13 cellular contexts compared by ENCODE assay signal in genomic region chr22:46535876-46536558, GRCh38. TPM values are rescaled to one million over a fixed set of nuclear protein-coding genes. Genes with fewer than 3 reads are reported as not detected.
A peak's percentile ranks its signal among the peaks of the same experiment; 100 is the strongest.
DNase-seq lines count a peak whose midpoint lies in the region; ATAC-seq and TF ChIP-seq lines count a peak whose summit lies in the region.
"Had no signal": no experiment of that assay in that cellular context is flagged by ENCODE, and none has a peak within 500 bp of the region (broad histone marks: within the 10 kb centered on the region; RNA-seq: fewer than 3 reads in every experiment).

No MANE protein-coding gene starts in this region.

- H3K9me3 ChIP-seq in PC-9 (ENCODE audit: insufficient read depth, low read depth) = no peaks in the 10 kb centered on the region
- no peaks in the 10 kb centered on the region for H3K9me3 ChIP-seq in esophagus squamous epithelium
- H3K9me3 ChIP-seq in neural progenitor cell (ENCODE audit: low read depth) = no peaks in the 10 kb centered on the region

- no peak for ATAC-seq in GM18867 (IDR thresholded peaks at IDR 0.05; ENCODE audit: unreplicated experiment)

- DNase-seq in Calu3 (no peak), PC-9 (no peak), esophagus squamous epithelium (lab: John Stamatoyannopoulos, UW) (no peak), neural progenitor cell (ENCODE audit: low spot score) (no peak), NCI-H446 treated with DMSO at 0.1 percent for 48 hours (lab: John Stamatoyannopoulos, UW) (no peak), HK-2 (ENCODE audit: unreplicated experiment) (no peak), HPDE6-E6E7 (ENCODE audit: extremely low spot score) (no peak)
- DNase-seq: NCI-H1436 treated with DMSO at 0.1 percent for 48 hours; NCI-H774; SIG-M5; stimulated activated CD4-positive, alpha-beta T cell treated with anti-CD3 and anti-CD28 coated beads, Interleukin-2, amount 100 ng/mL, for 48 hours had no signal

- POLR2A ChIA-PET in PC-9 (lab: Charles Lee; ENCODE audit: unreplicated experiment) = no interaction called here

- H3K27ac ChIP-seq in PC-9 (no peak overlapping the region), esophagus squamous epithelium (peak overlapping the region in 3 of 4 donors; percentile 88 to 94 (median 92)), neural progenitor cell (no peak overlapping the region)

- H4K20me1 ChIP-seq in PC-9 (ENCODE audit: insufficient read depth) = no peaks in the 10 kb centered on the region
- peaks cover 45% of the 10 kb centered on the region for H4K20me1 ChIP-seq in neural progenitor cell (ENCODE audit: low read depth)

- WGBS in esophagus squamous epithelium, 2 donors = 83 to 93% methylated on average over 20 to 30 of the region's 83 CpGs

- no peak overlapping the region for H3K27ac Mint-ChIP-seq in Calu3 (ENCODE audit: unreplicated experiment)
- no peak overlapping the region for H3K27ac Mint-ChIP-seq in neural progenitor cell
- H3K27ac Mint-ChIP-seq: stimulated activated memory B cell treated with anti-CD40 and anti-IgM and Interleukin-4, amounts not matched to agents 10 μg/mL and 1 μg/mL and 100 μg/mL, for 72 hours had no signal

- H2AFZ ChIP-seq in PC-9 (no peak overlapping the region), neural progenitor cell (replicated peaks) (no peak overlapping the region)

- no peak for TF ChIP-seq POLR2A in esophagus squamous epithelium (IDR thresholded peaks at IDR 0.05)

- H3K27me3 ChIP-seq in PC-9 (ENCODE audit: insufficient read depth, low read depth) = no peaks in the 10 kb centered on the region
- peaks cover 0 to 55% (median 0%) of the 10 kb centered on the region in 4 donors for H3K27me3 ChIP-seq in esophagus squamous epithelium
- peaks cover 42% of the 10 kb centered on the region for H3K27me3 ChIP-seq in neural progenitor cell

- no peaks in the 10 kb centered on the region for H3K9me2 ChIP-seq in PC-9 (ENCODE audit: insufficient read depth)

- H3F3A ChIP-seq in PC-9 (ENCODE audit: insufficient read depth, low read depth) = peaks cover 53% of the 10 kb centered on the region
- peaks cover 29% of the 10 kb centered on the region for H3F3A ChIP-seq in neural progenitor cell (ENCODE audit: low read depth)

- H3K4me1 Mint-ChIP-seq in Calu3 (ENCODE audit: low read depth, unreplicated experiment) = peaks cover 36% of the 10 kb centered on the region
- peaks cover 35% of the 10 kb centered on the region for H3K4me1 Mint-ChIP-seq in neural progenitor cell

- H3K9ac ChIP-seq in neural progenitor cell = no peak overlapping the region

- H3K36me3 Mint-ChIP-seq in Calu3 (ENCODE audit: insufficient read depth, unreplicated experiment) (peaks cover 23% of the 10 kb centered on the region), neural progenitor cell (peaks cover 36% of the 10 kb centered on the region)
- H3K36me3 Mint-ChIP-seq: stimulated activated memory B cell treated with anti-CD40 and anti-IgM and Interleukin-4, amounts not matched to agents 10 μg/mL and 1 μg/mL and 100 μg/mL, for 72 hours had no signal

- H3K79me2 ChIP-seq in PC-9 (ENCODE audit: low read depth) (peaks cover 56% of the 10 kb centered on the region), neural progenitor cell (ENCODE audit: low read depth) (peaks cover 51% of the 10 kb centered on the region)

- intact Hi-C loops in Calu3 (cut with micrococcal nuclease; ENCODE audit: unreplicated experiment) (no loop called here), PC-9 (cut with micrococcal nuclease; ENCODE audit: unreplicated experiment) (no loop called here), esophagus squamous epithelium (cut with DNase I) (loop anchor here (10.0 kb wide), 2 partner anchors 81 to 411 kb away; no protein-coding TSS in a partner anchor)

- no TSS peak for BruUV-seq in Calu3 (replicated peaks; lab: Mats Ljungman, UMichigan)
- BruUV-seq in PC-9 (replicated peaks; lab: Mats Ljungman, UMichigan) = no TSS peak

- H3K36me3 ChIP-seq in PC-9 (ENCODE audit: low read depth) = no peaks in the 10 kb centered on the region
- peaks cover 0 to 18% (median 0%) of the 10 kb centered on the region in 3 donors for H3K36me3 ChIP-seq in esophagus squamous epithelium
- peaks cover 7% of the 10 kb centered on the region for H3K36me3 ChIP-seq in neural progenitor cell

- peak overlapping the region; percentile 69; the same call in 1 of the 2 replicates for H3K4me3 ChIP-seq in PC-9
- peak overlapping the region; percentile 53 to 72 (median 60) for H3K4me3 ChIP-seq in esophagus squamous epithelium
- peak overlapping the region; percentile 88 for H3K4me3 ChIP-seq in neural progenitor cell

- CTCF ChIA-PET in Calu3 (lab: Charles Lee) = no interaction called here
- CTCF ChIA-PET in PC-9 (lab: Charles Lee) = no interaction called here

- TF ChIP-seq CTCF in Calu3 (IDR thresholded peaks at IDR 0.05; ENCODE audit: unreplicated experiment) (no peak), PC-9 (conservative IDR thresholded peaks at IDR 0.05) (no peak), esophagus squamous epithelium (IDR thresholded peaks at IDR 0.05) (no peak), neural progenitor cell (IDR thresholded peaks at IDR 0.05) (no peak)

- H3K27me3 Mint-ChIP-seq in Calu3 (ENCODE audit: unreplicated experiment) (no peaks in the 10 kb centered on the region), neural progenitor cell (ENCODE audit: insufficient read depth, low read depth) (peaks cover 14% of the 10 kb centered on the region)

- H3K4me1 ChIP-seq in PC-9 (replicated peaks; ENCODE audit: insufficient read depth) (peaks cover 51% of the 10 kb centered on the region), esophagus squamous epithelium (peaks cover 22 to 89% (median 33%) of the 10 kb centered on the region in 3 donors), neural progenitor cell (peaks cover 13% of the 10 kb centered on the region)

- no peaks in the 10 kb centered on the region for H3K9me3 Mint-ChIP-seq in Calu3 (ENCODE audit: low read depth, unreplicated experiment)
- H3K9me3 Mint-ChIP-seq in neural progenitor cell = peaks cover 37% of the 10 kb centered on the region
- H3K9me3 Mint-ChIP-seq: stimulated activated memory B cell treated with anti-CD40 and anti-IgM and Interleukin-4, amounts not matched to agents 10 μg/mL and 1 μg/mL and 100 μg/mL, for 72 hours had no signal

- peak overlapping the region; percentile 94 for H3K4me3 Mint-ChIP-seq in Calu3 (ENCODE audit: low read depth, unreplicated experiment)
- peak overlapping the region; percentile 79 for H3K4me3 Mint-ChIP-seq in neural progenitor cell
- H3K4me3 Mint-ChIP-seq: stimulated activated memory B cell treated with anti-CD40 and anti-IgM and Interleukin-4, amounts not matched to agents 10 μg/mL and 1 μg/mL and 100 μg/mL, for 72 hours had no signal

- peak overlapping the region; percentile 49 for H3K4me2 ChIP-seq in PC-9
- H3K4me2 ChIP-seq in neural progenitor cell = peak overlapping the region; percentile 68

RNA-seq across cellular contexts. Expression of gene CELSR1, which starts 1.4 kb away (rescaled TPM):
- total RNA-seq in Calu3 (2022) = 40.8 and 45.5 TPM in 2 replicates
- 37.6 and 55.4 TPM in 2 replicates for total RNA-seq in PC-9 (2021)
- 10 to 100 TPM; 38.7 to 50.6 (median 43.7) TPM for total RNA-seq in esophagus squamous epithelium
- total RNA-seq in neural progenitor cell (ENCODE audit: low replicate concordance) = 12.3 and 18.0 TPM in 2 replicates

Comparison
In these comparisons a context has a peak if more than half of its experiments do, and no peak if none do; other contexts are left out.
1. H3K27ac ChIP-seq: peak in esophagus squamous epithelium (3 of 4); none in PC-9 (single experiment) and neural progenitor cell (single experiment).
2. Peak in every context shown above with its lines, with median percentiles within 50 percentile points of each other: H3K4me3 ChIP-seq.